Comparison of ENCODE assay signal across 11 cellular contexts in genomic region chr12:96132819-96133218, GRCh38.
DNase-seq lines count a peak whose midpoint lies in the region; ATAC-seq, FAIRE-seq and TF ChIP-seq lines count a peak whose summit lies in the region.
"Had no signal": no experiment of that assay in that cellular context is flagged by ENCODE, and none has a peak within 500 bp of the region (broad histone marks: within the 10 kb centered on the region; RNA-seq: fewer than 3 reads in every experiment).

No MANE protein-coding gene starts in this region.

- H3K9me3 Mint-ChIP-seq in activated naive CD4-positive, alpha-beta T cell treated with anti-CD3 and anti-CD28 coated beads for 36 hours, result no peaks in the 10 kb centered on the region
- peaks cover 0 to 4% of the 10 kb centered on the region in 2 donors for H3K9me3 Mint-ChIP-seq in activated naive CD4-positive, alpha-beta T cell treated with anti-CD3 and anti-CD28 coated beads, Interleukin-2, amount 50 U/mL, for 72 hours
- peaks cover 0 to 4% of the 10 kb centered on the region in 2 donors for H3K9me3 Mint-ChIP-seq in stimulated activated naive B cell treated with anti-CD40 and anti-IgM and Interleukin-4, amounts not matched to agents 10 μg/mL and 1 μg/mL and 100 μg/mL, for 72 hours
- H3K9me3 Mint-ChIP-seq: CD8-positive, alpha-beta T cell had no signal

- H3K4me3 Mint-ChIP-seq in activated naive CD4-positive, alpha-beta T cell treated with anti-CD3 and anti-CD28 coated beads for 36 hours, result no peak overlapping the region
- H3K4me3 Mint-ChIP-seq in stimulated activated naive B cell treated with anti-CD40 and anti-IgM and Interleukin-4, amounts not matched to agents 10 μg/mL and 1 μg/mL and 100 μg/mL, for 72 hours, result no peak overlapping the region
- H3K4me3 Mint-ChIP-seq: CD8-positive, alpha-beta T cell had no signal

- TF ChIP-seq CTCF in bronchial epithelial cell (IDR thresholded peaks at IDR 0.05; ENCODE audit: insufficient read depth, low read length, severe bottlenecking), result peak; percentile 7

- no peak for FAIRE-seq in bronchial epithelial cell (lab: Jason Lieb, UNC)

- intact Hi-C loops in activated naive CD4-positive, alpha-beta T cell treated with anti-CD3 and anti-CD28 coated beads for 36 hours (cut with micrococcal nuclease), result loop anchor here (1.0 kb wide), 1 partner anchor 71 kb away; no protein-coding TSS in a partner anchor

- ATAC-seq in activated naive CD4-positive, alpha-beta T cell treated with anti-CD3 and anti-CD28 coated beads, Interleukin-2, amount 50 U/mL, for 72 hours, result no peak
- ATAC-seq in stimulated activated naive B cell treated with anti-CD40 and anti-IgM and Interleukin-4, amounts not matched to agents 10 μg/mL and 1 μg/mL and 100 μg/mL, for 72 hours (replicated peaks), result peak; percentile 48 to 52
- ATAC-seq in GM18867 (IDR thresholded peaks at IDR 0.05; ENCODE audit: unreplicated experiment), result no peak
- ATAC-seq: CD8-positive, alpha-beta T cell had no signal

- no peak overlapping the region for H3K4me3 ChIP-seq in bronchial epithelial cell (ENCODE audit: low read depth, low read length)
- H3K4me3 ChIP-seq: Peyer's patch had no signal

- H3K36me3 Mint-ChIP-seq in activated naive CD4-positive, alpha-beta T cell treated with anti-CD3 and anti-CD28 coated beads for 36 hours (ENCODE audit: low read depth), result no peaks in the 10 kb centered on the region
- H3K36me3 Mint-ChIP-seq in activated naive CD4-positive, alpha-beta T cell treated with anti-CD3 and anti-CD28 coated beads, Interleukin-2, amount 50 U/mL, for 72 hours, result no peaks in the 10 kb centered on the region
- H3K36me3 Mint-ChIP-seq in stimulated activated naive B cell treated with anti-CD40 and anti-IgM and Interleukin-4, amounts not matched to agents 10 μg/mL and 1 μg/mL and 100 μg/mL, for 72 hours, result peaks cover under 1 to 1% of the 10 kb centered on the region in 2 donors
- H3K36me3 Mint-ChIP-seq: CD8-positive, alpha-beta T cell had no signal

- H3K27ac Mint-ChIP-seq in activated naive CD4-positive, alpha-beta T cell treated with anti-CD3 and anti-CD28 coated beads for 36 hours, result no peak overlapping the region
- H3K27ac Mint-ChIP-seq in activated naive CD4-positive, alpha-beta T cell treated with anti-CD3 and anti-CD28 coated beads, Interleukin-2, amount 50 U/mL, for 72 hours, result no peak overlapping the region
- no peak overlapping the region for H3K27ac Mint-ChIP-seq in stimulated activated naive B cell treated with anti-CD40 and anti-IgM and Interleukin-4, amounts not matched to agents 10 μg/mL and 1 μg/mL and 100 μg/mL, for 72 hours
- H3K27ac Mint-ChIP-seq: CD8-positive, alpha-beta T cell had no signal

- peaks cover 2% of the 10 kb centered on the region for H3K27me3 ChIP-seq in bronchial epithelial cell (ENCODE audit: control insufficient read depth, insufficient read depth, low read length)
- H3K27me3 ChIP-seq: Peyer's patch had no signal

- peak; percentile 27 for DNase-seq in activated naive CD4-positive, alpha-beta T cell treated with anti-CD3 and anti-CD28 coated beads for 36 hours
- DNase-seq in activated naive CD4-positive, alpha-beta T cell treated with anti-CD3 and anti-CD28 coated beads, Interleukin-2, amount 50 U/mL, for 72 hours (ENCODE audit: low spot score in 2 of 2), result no peak
- DNase-seq in NCI-H1694 treated with DMSO at 0.1 percent for 48 hours (lab: John Stamatoyannopoulos, UW) (peak; percentile 26), bronchial epithelial cell (ENCODE audit: low read depth) (no peak), NCI-H2081 treated with DMSO at 0.1 percent for 48 hours (lab: John Stamatoyannopoulos, UW) (no peak)
- DNase-seq in stimulated activated naive B cell treated with anti-CD40 and anti-IgM and Interleukin-4, amounts not matched to agents 10 μg/mL and 1 μg/mL and 100 μg/mL, for 72 hours, result no peak
- DNase-seq in stimulated activated CD4-positive, alpha-beta T cell treated with anti-CD3 and anti-CD28 coated beads, Interleukin-2, amount 100 ng/mL, for 24 hours, result no peak
- DNase-seq: effector CD4-positive, alpha-beta T cell; Peyer's patch had no signal

- no peaks in the 10 kb centered on the region for H3K36me3 ChIP-seq in bronchial epithelial cell (ENCODE audit: control insufficient read depth, insufficient read depth, low read length)
- H3K36me3 ChIP-seq: Peyer's patch had no signal

- no peaks in the 10 kb centered on the region for H3K27me3 Mint-ChIP-seq in activated naive CD4-positive, alpha-beta T cell treated with anti-CD3 and anti-CD28 coated beads for 36 hours (ENCODE audit: low read depth)
- H3K27me3 Mint-ChIP-seq in stimulated activated naive B cell treated with anti-CD40 and anti-IgM and Interleukin-4, amounts not matched to agents 10 μg/mL and 1 μg/mL and 100 μg/mL, for 72 hours, result peaks cover 0 to 17% of the 10 kb centered on the region in 2 donors

- peaks cover 27% of the 10 kb centered on the region for H3K4me1 Mint-ChIP-seq in activated naive CD4-positive, alpha-beta T cell treated with anti-CD3 and anti-CD28 coated beads for 36 hours (ENCODE audit: low read depth)
- peaks cover 17 to 25% of the 10 kb centered on the region in 2 donors for H3K4me1 Mint-ChIP-seq in stimulated activated naive B cell treated with anti-CD40 and anti-IgM and Interleukin-4, amounts not matched to agents 10 μg/mL and 1 μg/mL and 100 μg/mL, for 72 hours

- CTCF ChIA-PET in activated naive CD4-positive, alpha-beta T cell treated with anti-CD3 and anti-CD28 coated beads for 36 hours (lab: Charles Lee), result interaction anchor here (0.6 to 2.7 kb wide), 4 partner anchors 30 to 82 kb away, joined by 3 to 8 read pairs (median 3); no protein-coding TSS in a partner anchor

Comparison
In these comparisons a context has a peak if more than half of its experiments do, and no peak if none do; other contexts are left out.
1. DNase-seq: peak in activated naive CD4-positive, alpha-beta T cell treated with anti-CD3 and anti-CD28 coated beads for 36 hours (single experiment) and NCI-H1694 treated with DMSO at 0.1 percent for 48 hours (single experiment); none in activated naive CD4-positive, alpha-beta T cell treated with anti-CD3 and anti-CD28 coated beads, Interleukin-2, amount 50 U/mL, for 72 hours (0 of 2), bronchial epithelial cell (single experiment), stimulated activated naive B cell treated with anti-CD40 and anti-IgM and Interleukin-4, amounts not matched to agents 10 μg/mL and 1 μg/mL and 100 μg/mL, for 72 hours (single experiment), stimulated activated CD4-positive, alpha-beta T cell treated with anti-CD3 and anti-CD28 coated beads, Interleukin-2, amount 100 ng/mL, for 24 hours (0 of 2) and NCI-H2081 treated with DMSO at 0.1 percent for 48 hours (single experiment).
2. ATAC-seq: peak in stimulated activated naive B cell treated with anti-CD40 and anti-IgM and Interleukin-4, amounts not matched to agents 10 μg/mL and 1 μg/mL and 100 μg/mL, for 72 hours (2 of 2); none in activated naive CD4-positive, alpha-beta T cell treated with anti-CD3 and anti-CD28 coated beads, Interleukin-2, amount 50 U/mL, for 72 hours (0 of 2) and GM18867 (single experiment).